In genomic region chr18:67243799-67244587, GRCh38 we compare ENCODE assay signal across 11 cellular contexts.
A peak's percentile ranks its signal among the peaks of the same experiment; 100 is the strongest.
DNase-seq lines count a peak whose midpoint lies in the region; ATAC-seq and TF ChIP-seq lines count a peak whose summit lies in the region.
"Had no signal": no experiment of that assay in that cellular context is flagged by ENCODE, and none has a peak within 500 bp of the region (broad histone marks: within the 10 kb centered on the region; RNA-seq: fewer than 3 reads in every experiment).

No MANE protein-coding gene starts in this region.

- H3K9me3 ChIP-seq in lower lobe of right lung (no peaks in the 10 kb centered on the region), transverse colon (no peaks in the 10 kb centered on the region)

- peak overlapping the region; percentile 18 for H3K27ac Mint-ChIP-seq in Calu3 (ENCODE audit: unreplicated experiment)
- H3K27ac Mint-ChIP-seq in activated CD4-positive, alpha-beta memory T cell treated with anti-CD3 and anti-CD28 coated beads, Interleukin-2, amount 10 ng/mL, durations not matched to agents 7 days and 5 days: peak overlapping the region; percentile 80
- H3K27ac Mint-ChIP-seq: activated B cell treated with CpG ODN at 0.5 μM for 24 hours had no signal

- no peak overlapping the region for H3K27ac ChIP-seq in lower lobe of right lung
- no peak overlapping the region for H3K27ac ChIP-seq in transverse colon
- H3K27ac ChIP-seq in substantia nigra (ENCODE audit: low read depth, low read length, poor library complexity, severe bottlenecking): no peak overlapping the region

- peak overlapping the region; percentile 58 for H3K4me3 Mint-ChIP-seq in Calu3 (ENCODE audit: low read depth, unreplicated experiment)
- peak overlapping the region; percentile 72 for H3K4me3 Mint-ChIP-seq in activated CD4-positive, alpha-beta memory T cell treated with anti-CD3 and anti-CD28 coated beads, Interleukin-2, amount 10 ng/mL, durations not matched to agents 7 days and 5 days
- H3K4me3 Mint-ChIP-seq: activated B cell treated with CpG ODN at 0.5 μM for 24 hours had no signal

- H3K27me3 Mint-ChIP-seq in Calu3 (ENCODE audit: unreplicated experiment): no peaks in the 10 kb centered on the region
- H3K27me3 Mint-ChIP-seq in activated CD4-positive, alpha-beta memory T cell treated with anti-CD3 and anti-CD28 coated beads, Interleukin-2, amount 10 ng/mL, durations not matched to agents 7 days and 5 days: no peaks in the 10 kb centered on the region
- H3K27me3 Mint-ChIP-seq: activated B cell treated with CpG ODN at 0.5 μM for 24 hours had no signal

- TF ChIP-seq EP300 in transverse colon (IDR thresholded peaks at IDR 0.05; ENCODE audit: low read depth): no peak

- no TSS peak for BruUV-seq in Calu3 (replicated peaks; lab: Mats Ljungman, UMichigan)

- H3K9me3 Mint-ChIP-seq in Calu3 (ENCODE audit: low read depth, unreplicated experiment): no peaks in the 10 kb centered on the region
- no peaks in the 10 kb centered on the region for H3K9me3 Mint-ChIP-seq in activated CD4-positive, alpha-beta memory T cell treated with anti-CD3 and anti-CD28 coated beads, Interleukin-2, amount 10 ng/mL, durations not matched to agents 7 days and 5 days
- H3K9me3 Mint-ChIP-seq: activated B cell treated with CpG ODN at 0.5 μM for 24 hours had no signal

- TF ChIP-seq POLR2A in transverse colon (IDR thresholded peaks at IDR 0.05): no peak

- H3K4me3 ChIP-seq in lower lobe of right lung: peak overlapping the region; percentile 17
- H3K4me3 ChIP-seq in transverse colon: peak overlapping the region in 1 of 4 donors; percentile 18

- POLR2A ChIA-PET in activated CD4-positive, alpha-beta memory T cell treated with anti-CD3 and anti-CD28 coated beads, Interleukin-2, amount 10 ng/mL, durations not matched to agents 7 days and 5 days (lab: Charles Lee): interaction anchor here (1.1 to 1.3 kb wide), 3 partner anchors 22 to 273 kb away, joined by 3 to 4 read pairs (median 3); no protein-coding TSS in a partner anchor

- CTCF ChIA-PET in Calu3 (lab: Charles Lee): interaction anchor here (0.7 kb wide), 1 partner anchor 1237 kb away, joined by 3 read pairs; no protein-coding TSS in a partner anchor
- CTCF ChIA-PET in activated CD4-positive, alpha-beta memory T cell treated with anti-CD3 and anti-CD28 coated beads, Interleukin-2, amount 10 ng/mL, durations not matched to agents 7 days and 5 days (lab: Charles Lee): no interaction called here

- H3K4me1 ChIP-seq in lower lobe of right lung (no peaks in the 10 kb centered on the region), transverse colon (no peaks in the 10 kb centered on the region)

- no peaks in the 10 kb centered on the region for H3K36me3 ChIP-seq in lower lobe of right lung
- no peaks in the 10 kb centered on the region for H3K36me3 ChIP-seq in transverse colon

- in situ Hi-C loops in transverse colon (cut with MboI; ENCODE audit: low pct_ligation_motif_present in 1 of 4, low pct_unique_long_range_greater_than_20kb in 1 of 4, low sequenced_read_pairs in 3 of 4): no loop called here

- no peaks in the 10 kb centered on the region for H3K36me3 Mint-ChIP-seq in Calu3 (ENCODE audit: insufficient read depth, unreplicated experiment)
- no peaks in the 10 kb centered on the region for H3K36me3 Mint-ChIP-seq in activated CD4-positive, alpha-beta memory T cell treated with anti-CD3 and anti-CD28 coated beads, Interleukin-2, amount 10 ng/mL, durations not matched to agents 7 days and 5 days (ENCODE audit: low read depth)

- intact Hi-C loops in Calu3 (cut with micrococcal nuclease; ENCODE audit: unreplicated experiment): no loop called here
- intact Hi-C loops in lower lobe of right lung (cut with DNase I): no loop called here
- intact Hi-C loops in transverse colon (cut with DNase I; ENCODE audit: low total_unique reads): no loop called here

- TF ChIP-seq CTCF in Calu3 (IDR thresholded peaks at IDR 0.05; ENCODE audit: unreplicated experiment): no peak
- TF ChIP-seq CTCF in lower lobe of right lung (IDR thresholded peaks at IDR 0.05): no peak
- no peak for TF ChIP-seq CTCF in transverse colon (IDR thresholded peaks at IDR 0.05)

- peaks cover 8% of the 10 kb centered on the region for H3K4me1 Mint-ChIP-seq in Calu3 (ENCODE audit: low read depth, unreplicated experiment)
- peaks cover 15% of the 10 kb centered on the region for H3K4me1 Mint-ChIP-seq in activated CD4-positive, alpha-beta memory T cell treated with anti-CD3 and anti-CD28 coated beads, Interleukin-2, amount 10 ng/mL, durations not matched to agents 7 days and 5 days

- WGBS in transverse colon (ENCODE audit: low coverage in 1 of 2), 2 donors: 7 to 17% methylated on average over 3 of the region's 3 CpGs

- ATAC-seq in GM21825 (IDR thresholded peaks at IDR 0.05; ENCODE audit: unreplicated experiment): peak; percentile 56
- no peak for ATAC-seq in lower lobe of right lung

- H3K27me3 ChIP-seq in lower lobe of right lung (ENCODE audit: low read depth): no peaks in the 10 kb centered on the region
- no peaks in the 10 kb centered on the region for H3K27me3 ChIP-seq in transverse colon

- DNase-seq in Calu3 (no peak), lower lobe of right lung (no peak), nucleus accumbens (lab: John Stamatoyannopoulos, UW) (no peak), OCI-M2 (lab: John Stamatoyannopoulos, UW; ENCODE audit: unreplicated experiment) (no peak), transverse colon (no peak), substantia nigra (lab: John Stamatoyannopoulos, UW) (no peak)
- DNase-seq in activated CD4-positive, alpha-beta memory T cell treated with anti-CD3 and anti-CD28 coated beads, Interleukin-2, amount 10 ng/mL, durations not matched to agents 7 days and 5 days: peak; percentile 18
- DNase-seq: activated B cell treated with CpG ODN at 0.5 μM for 24 hours; KBM-7; stimulated activated CD4-positive, alpha-beta T cell treated with anti-CD3 and anti-CD28 coated beads, Interleukin-12 subunit alpha, Interleukin-12 subunit beta, amount 100 ng/mL, for 4 hours had no signal
